ENCODE assay signal across 28 cellular contexts in genomic region chr14:87690076-87690661, GRCh38.
DNase-seq lines count a peak whose midpoint lies in the region; TF ChIP-seq lines count a peak whose summit lies in the region.
"Had no signal": no experiment of that assay in that cellular context is flagged by ENCODE, and none has a peak within 500 bp of the region (broad histone marks: within the 10 kb centered on the region; RNA-seq: fewer than 3 reads in every experiment).

No MANE protein-coding gene starts in this region.

- WGBS in mesendoderm (ENCODE audit: extremely low coverage, insufficient coverage, low lambda C conversion rate) = no CpG with 5 or more reads among the region's 6 CpGs

- H3K9me3 ChIP-seq in A673 (ENCODE audit: low read depth, low read length, poor library complexity, severe bottlenecking) = no peaks in the 10 kb centered on the region
- H3K9me3 ChIP-seq in WERI-Rb-1 (ENCODE audit: severe bottlenecking) = no peaks in the 10 kb centered on the region
- H3K9me3 ChIP-seq: ascending aorta, BLaER1, heart right ventricle, left lung, spleen, tibial artery had no signal

- H3K27me3 Mint-ChIP-seq in activated naive CD4-positive, alpha-beta T cell treated with anti-CD3 and anti-CD28 coated beads, Interleukin-2, amount 10 ng/mL, durations not matched to agents 7 days and 5 days = no peaks in the 10 kb centered on the region
- H3K27me3 Mint-ChIP-seq: activated naive CD8-positive, alpha-beta T cell treated with anti-CD3 and anti-CD28 coated beads for 36 hours; effector memory CD8-positive, alpha-beta T cell had no signal

- H3K23ac ChIP-seq in mesendoderm (ENCODE audit: low read length) = no peak overlapping the region

- H3K36me3 Mint-ChIP-seq in activated naive CD4-positive, alpha-beta T cell treated with anti-CD3 and anti-CD28 coated beads, Interleukin-2, amount 10 ng/mL, durations not matched to agents 7 days and 5 days = no peaks in the 10 kb centered on the region
- H3K36me3 Mint-ChIP-seq: activated naive CD8-positive, alpha-beta T cell treated with anti-CD3 and anti-CD28 coated beads for 36 hours had no signal

- POLR2A ChIA-PET in A673 (lab: Charles Lee; ENCODE audit: low non-redundant PET) = no interaction called here

- no peaks in the 10 kb centered on the region for H3K9me3 Mint-ChIP-seq in activated naive CD4-positive, alpha-beta T cell treated with anti-CD3 and anti-CD28 coated beads, Interleukin-2, amount 10 ng/mL, durations not matched to agents 7 days and 5 days
- H3K9me3 Mint-ChIP-seq: activated naive CD8-positive, alpha-beta T cell treated with anti-CD3 and anti-CD28 coated beads for 36 hours had no signal

- no peak overlapping the region for H3K18ac ChIP-seq in mesendoderm (ENCODE audit: low read length)

- intact Hi-C loops in A673 (cut with micrococcal nuclease; ENCODE audit: unreplicated experiment) = no loop called here
- intact Hi-C loops in posterior cingulate gyrus (cut with DNase I) = no loop called here

- TF ChIP-seq CTCF in A673 (conservative IDR thresholded peaks at IDR 0.05; ENCODE audit: low read depth, low read length) (no peak), WERI-Rb-1 (IDR thresholded peaks at IDR 0.05; ENCODE audit: low read depth, low read length) (no peak)

- no peak overlapping the region for H2AK5ac ChIP-seq in mesendoderm (ENCODE audit: low read length)

- H3K4me3 ChIP-seq in A673 (ENCODE audit: low read depth, low read length, poor library complexity, severe bottlenecking) (no peak overlapping the region), H7 (ENCODE audit: insufficient read depth, low read depth, low read length) (no peak overlapping the region), WERI-Rb-1 (ENCODE audit: low read depth, low read length) (peak overlapping the region; percentile 16; the same call in 1 of the 2 replicates), mesendoderm (ENCODE audit: low read length) (no peak overlapping the region)
- H3K4me3 ChIP-seq: ascending aorta, BLaER1, coronary artery, GM12878, heart right ventricle, left lung, spleen, tibial artery had no signal

- H3K27ac ChIP-seq in A673 (ENCODE audit: low read depth, low read length, poor library complexity, severe bottlenecking) = no peak overlapping the region
- H3K27ac ChIP-seq in WERI-Rb-1 = no peak overlapping the region
- H3K27ac ChIP-seq in mesendoderm (ENCODE audit: low read depth, low read length) = no peak overlapping the region
- H3K27ac ChIP-seq: ascending aorta, BLaER1, coronary artery, heart right ventricle, left lung, RWPE1, spleen, tibial artery had no signal

- CTCF ChIA-PET in A673 (lab: Charles Lee) = no interaction called here
- CTCF ChIA-PET in activated naive CD4-positive, alpha-beta T cell treated with anti-CD3 and anti-CD28 coated beads, Interleukin-2, amount 10 ng/mL, durations not matched to agents 7 days and 5 days (lab: Charles Lee) = no interaction called here

- H3K36me3 ChIP-seq in A673 (ENCODE audit: insufficient read depth, low read length, poor library complexity, severe bottlenecking) (no peaks in the 10 kb centered on the region), H7 (replicated peaks; ENCODE audit: control insufficient read depth, insufficient read depth, low read length) (no peaks in the 10 kb centered on the region), WERI-Rb-1 (no peaks in the 10 kb centered on the region), mesendoderm (ENCODE audit: control insufficient read depth, insufficient read depth, low read length) (no peaks in the 10 kb centered on the region)
- H3K36me3 ChIP-seq: ascending aorta, BLaER1, heart right ventricle, left lung, spleen, tibial artery had no signal

- no peak overlapping the region for H4K5ac ChIP-seq in mesendoderm (ENCODE audit: low read length)

- no peak overlapping the region for H2BK15ac ChIP-seq in mesendoderm (replicated peaks; ENCODE audit: low read depth)

- H3K79me2 ChIP-seq in mesendoderm (ENCODE audit: control insufficient read depth, insufficient read depth, low read length) = no peaks in the 10 kb centered on the region

- DNase-seq in A673 (ENCODE audit: low spot score) = peak; percentile 19
- peak; percentile 6 for DNase-seq in H7
- peak; percentile 58 for DNase-seq in WERI-Rb-1
- peak; percentile 78 for DNase-seq in mesendoderm
- no peak for DNase-seq in HUDEP-2 (lab: John Stamatoyannopoulos, UW; ENCODE audit: unreplicated experiment in 76 of 76)
- DNase-seq in posterior cingulate gyrus = no peak
- no peak for DNase-seq in activated naive CD4-positive, alpha-beta T cell treated with anti-CD3 and anti-CD28 coated beads, Interleukin-2, amount 10 ng/mL, durations not matched to agents 7 days and 5 days
- DNase-seq: activated CD8-positive, alpha-beta T cell treated with anti-CD3 and anti-CD28 coated beads, Interleukin-2, amount 10 ng/mL, durations not matched to agents 7 days and 5 days; activated effector memory CD4-positive, alpha-beta T cell treated with Interleukin-2 at 50 U/mL for 16 hours; activated naive CD8-positive, alpha-beta T cell treated with anti-CD3 and anti-CD28 coated beads for 36 hours; activated T-cell treated with anti-CD3 and anti-CD28 coated beads for 4 hours; effector memory CD8-positive, alpha-beta T cell; foreskin fibroblast; heart right ventricle; HFFc6; immature natural killer cell; Kasumi-1; left lung; NCI-H774; nucleus accumbens; spleen; T-helper 1 cell; tibial artery had no signal

- no peak overlapping the region for H2BK120ac ChIP-seq in mesendoderm (ENCODE audit: low read depth, low read length)

- H3K56ac ChIP-seq in mesendoderm (ENCODE audit: low read length) = no peak overlapping the region

- no peak overlapping the region for H2BK5ac ChIP-seq in mesendoderm (ENCODE audit: low read length)

- no peak overlapping the region for H3K4me3 Mint-ChIP-seq in activated naive CD4-positive, alpha-beta T cell treated with anti-CD3 and anti-CD28 coated beads, Interleukin-2, amount 10 ng/mL, durations not matched to agents 7 days and 5 days
- H3K4me3 Mint-ChIP-seq: activated CD8-positive, alpha-beta T cell treated with anti-CD3 and anti-CD28 coated beads, Interleukin-2, amount 10 ng/mL, durations not matched to agents 7 days and 5 days; activated naive CD8-positive, alpha-beta T cell treated with anti-CD3 and anti-CD28 coated beads for 36 hours; effector memory CD8-positive, alpha-beta T cell; HFFc6; immature natural killer cell had no signal

- no peak overlapping the region for H4K8ac ChIP-seq in mesendoderm (ENCODE audit: low read depth, low read length)

- H3K4me1 ChIP-seq in A673 (ENCODE audit: insufficient read depth, low read length, poor library complexity, severe bottlenecking) = no peaks in the 10 kb centered on the region
- no peaks in the 10 kb centered on the region for H3K4me1 ChIP-seq in mesendoderm (ENCODE audit: control insufficient read depth, low read depth, low read length)
- H3K4me1 ChIP-seq: ascending aorta, BLaER1, heart right ventricle, left lung, spleen, tibial artery had no signal

- no peak overlapping the region for H3K4ac ChIP-seq in mesendoderm (ENCODE audit: low read depth, low read length)

- no peak overlapping the region for H3K9ac ChIP-seq in mesendoderm (ENCODE audit: low read length)
- H3K9ac ChIP-seq: BLaER1 had no signal

- H3K79me1 ChIP-seq in mesendoderm (ENCODE audit: low read length) = no peaks in the 10 kb centered on the region

- no peaks in the 10 kb centered on the region for H3K4me1 Mint-ChIP-seq in activated naive CD4-positive, alpha-beta T cell treated with anti-CD3 and anti-CD28 coated beads, Interleukin-2, amount 10 ng/mL, durations not matched to agents 7 days and 5 days
- H3K4me1 Mint-ChIP-seq: activated naive CD8-positive, alpha-beta T cell treated with anti-CD3 and anti-CD28 coated beads for 36 hours; immature natural killer cell had no signal

- no TSS peak for BruUV-seq in A673 (replicated peaks; lab: Mats Ljungman, UMichigan)

- no peak overlapping the region for H3K27ac Mint-ChIP-seq in activated naive CD4-positive, alpha-beta T cell treated with anti-CD3 and anti-CD28 coated beads, Interleukin-2, amount 10 ng/mL, durations not matched to agents 7 days and 5 days
- H3K27ac Mint-ChIP-seq: activated CD8-positive, alpha-beta T cell treated with anti-CD3 and anti-CD28 coated beads, Interleukin-2, amount 10 ng/mL, durations not matched to agents 7 days and 5 days; activated naive CD8-positive, alpha-beta T cell treated with anti-CD3 and anti-CD28 coated beads for 36 hours; effector memory CD8-positive, alpha-beta T cell; HFFc6; immature natural killer cell had no signal

- H3K4me2 ChIP-seq in mesendoderm (ENCODE audit: low read length) = no peak overlapping the region
- H3K4me2 ChIP-seq: BLaER1 had no signal

- H3K27me3 ChIP-seq in A673 (replicated peaks; ENCODE audit: insufficient read depth, low read depth, low read length, poor library complexity) (no peaks in the 10 kb centered on the region), H7 (ENCODE audit: control insufficient read depth, insufficient read depth, low read length) (no peaks in the 10 kb centered on the region), WERI-Rb-1 (ENCODE audit: insufficient read depth, low read depth, severe bottlenecking) (no peaks in the 10 kb centered on the region), mesendoderm (ENCODE audit: insufficient read depth, low read length, poor library complexity) (no peaks in the 10 kb centered on the region)
- H3K27me3 ChIP-seq: ascending aorta, BLaER1, left lung, spleen, tibial artery had no signal

Comparison
In these comparisons a context has a peak if more than half of its experiments do, and no peak if none do; other contexts are left out.
1. DNase-seq: peak in A673 (single experiment), H7 (single experiment), WERI-Rb-1 (single experiment) and mesendoderm (single experiment); none in HUDEP-2 (0 of 76), posterior cingulate gyrus (0 of 10) and activated naive CD4-positive, alpha-beta T cell treated with anti-CD3 and anti-CD28 coated beads, Interleukin-2, amount 10 ng/mL, durations not matched to agents 7 days and 5 days (single experiment).